1 cellular context compared by ENCODE assay signal in genomic region chr2:24489465-24489864, GRCh38.
TF ChIP-seq lines count a peak whose summit lies in the region.

No MANE protein-coding gene starts in this region.

TF ChIP-seq in IMR-90, 13 proteins besides CTCF, POLR2A, EP300 and RAD21 (continued from another document):
- TF ChIP-seq RCOR1 (IDR thresholded peaks at IDR 0.05; ENCODE audit: insufficient replicate concordance, low read length) (no peak), CEBPB (IDR thresholded peaks at IDR 0.05; ENCODE audit: low read depth, low read length) (no peak), FOS (IDR thresholded peaks at IDR 0.05; ENCODE audit: low read depth, low read length) (no peak), MAZ (IDR thresholded peaks at IDR 0.05; ENCODE audit: borderline replicate concordance, low read depth, low read length) (no peak), RFX5 (IDR thresholded peaks at IDR 0.05; ENCODE audit: low read depth, low read length) (no peak), NFE2L2 (IDR thresholded peaks at IDR 0.05; ENCODE audit: low read depth, low read length) (no peak), BHLHE40 (IDR thresholded peaks at IDR 0.05; ENCODE audit: low read depth, low read length) (no peak), MXI1 (IDR thresholded peaks at IDR 0.05; ENCODE audit: borderline replicate concordance, low read depth, low read length) (no peak), ELK1 (IDR thresholded peaks at IDR 0.05; ENCODE audit: borderline replicate concordance, low read depth, low read length) (no peak), MAFK (IDR thresholded peaks at IDR 0.05; ENCODE audit: low read depth, low read length) (no peak)
TF ChIP-seq in IMR-90: peak in this region for 0.
